Comparison of ENCODE assay signal across 1 cellular context in genomic region chr1:230735447-230735846, GRCh38.
TF ChIP-seq lines count a peak whose summit lies in the region.

No MANE protein-coding gene starts in this region.

TF ChIP-seq in WTC11, 78 proteins besides CTCF, POLR2A, EP300 and RAD21:
- TF ChIP-seq MAX (CRISPR knock-in tag; IDR thresholded peaks at IDR 0.05) (no peak), IRF2 (CRISPR knock-in tag; IDR thresholded peaks at IDR 0.05; ENCODE audit: borderline replicate concordance, low read depth) (no peak), TEAD1 (CRISPR knock-in tag; IDR thresholded peaks at IDR 0.05) (no peak), PRDM15 (CRISPR knock-in tag; IDR thresholded peaks at IDR 0.05) (peak; percentile 79), NFE2L1 (CRISPR knock-in tag; IDR thresholded peaks at IDR 0.05) (no peak), FOXP1 (CRISPR knock-in tag; IDR thresholded peaks at IDR 0.05; ENCODE audit: borderline replicate concordance) (no peak), ZNF512 (CRISPR knock-in tag; IDR thresholded peaks at IDR 0.05; ENCODE audit: borderline replicate concordance) (no peak), FOXK1 (CRISPR knock-in tag; IDR thresholded peaks at IDR 0.05) (no peak), ATF3 (CRISPR knock-in tag; conservative IDR thresholded peaks at IDR 0.05) (no peak)
